In the genomic region with DNA sequence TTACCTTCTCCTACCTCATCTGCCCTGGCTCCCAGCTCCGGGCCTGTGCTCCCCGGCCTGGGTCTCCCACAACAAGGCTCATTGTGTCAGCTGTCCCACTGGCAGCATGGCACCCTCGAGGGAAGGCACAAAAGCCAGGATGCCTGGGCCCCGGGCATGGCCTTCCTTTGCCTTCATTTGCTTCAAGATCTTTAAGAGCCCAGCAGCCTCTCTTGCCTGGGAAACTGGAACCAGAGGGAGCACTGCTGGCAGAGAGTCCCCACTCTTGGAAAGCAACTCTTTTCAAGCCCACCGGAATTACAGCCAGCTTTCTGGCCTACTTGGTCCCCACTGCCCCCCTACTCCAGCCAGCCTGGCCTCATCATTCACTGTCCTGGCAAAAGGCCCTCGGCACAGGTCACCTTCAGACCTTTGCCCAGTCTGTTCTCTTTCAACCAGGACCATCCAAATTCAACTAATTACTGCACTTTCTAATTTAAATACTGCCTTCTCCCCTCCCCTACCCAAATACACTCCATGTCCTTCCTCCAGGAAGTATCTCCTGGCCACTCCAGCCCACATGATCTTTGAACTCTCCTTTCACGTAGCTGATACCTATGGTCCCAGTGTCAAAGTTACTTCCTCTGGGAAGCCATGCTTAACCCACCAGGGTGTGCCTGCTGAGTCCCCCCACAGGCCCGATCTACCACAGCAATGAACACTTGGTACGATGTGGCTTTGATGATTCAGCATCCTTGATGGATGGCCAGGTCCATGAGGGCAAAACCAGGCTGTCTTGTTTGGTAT, we compare ENCODE assay signal across 26 cellular contexts. TPM values are rescaled to one million over a fixed set of nuclear protein-coding genes. Genes with fewer than 3 reads are reported as not detected.
DNase-seq lines count a peak whose midpoint lies in the region; ATAC-seq, FAIRE-seq and TF ChIP-seq lines count a peak whose summit lies in the region.
"Had no signal": no experiment of that assay in that cellular context is flagged by ENCODE, and none has a peak within 500 bp of the region (broad histone marks: within the 10 kb centered on the region; RNA-seq: fewer than 3 reads in every experiment).

No MANE protein-coding gene starts in this region.

- no peaks in the 10 kb centered on the region for H3K27me3 Mint-ChIP-seq in activated CD4-positive, alpha-beta T cell treated with anti-CD3 and anti-CD28 coated beads, Interleukin-2, amount 10 ng/mL, durations not matched to agents 7 days and 5 days
- H3K27me3 Mint-ChIP-seq: activated B cell treated with CpG ODN at 0.5 μM for 24 hours; activated naive CD8-positive, alpha-beta T cell treated with anti-CD3 and anti-CD28 coated beads, Interleukin-2, amount 10 ng/mL, durations not matched to agents 7 days and 5 days; activated T-cell treated with anti-CD3 and anti-CD28 coated beads, Interleukin-2, amount 50 U/mL, for 24 hours had no signal

- no peak overlapping the region for H3K4me3 Mint-ChIP-seq in activated CD4-positive, alpha-beta T cell treated with anti-CD3 and anti-CD28 coated beads, Interleukin-2, amount 10 ng/mL, durations not matched to agents 7 days and 5 days
- H3K4me3 Mint-ChIP-seq: activated B cell treated with CpG ODN at 0.5 μM for 24 hours; activated CD8-positive, alpha-beta T cell treated with anti-CD3 and anti-CD28 coated beads, Interleukin-2, amount 10 ng/mL, durations not matched to agents 7 days and 5 days; activated naive CD8-positive, alpha-beta T cell treated with anti-CD3 and anti-CD28 coated beads, Interleukin-2, amount 10 ng/mL, durations not matched to agents 7 days and 5 days; activated T-cell treated with anti-CD3 and anti-CD28 coated beads, Interleukin-2, amount 50 U/mL, for 24 hours had no signal

- H3K4me2 ChIP-seq in HepG2 (ENCODE audit: low read depth, low read length) = peak overlapping the region; percentile 51
- H3K4me2 ChIP-seq: BLaER1 had no signal

- H3K27ac Mint-ChIP-seq in activated CD4-positive, alpha-beta T cell treated with anti-CD3 and anti-CD28 coated beads, Interleukin-2, amount 10 ng/mL, durations not matched to agents 7 days and 5 days = peak overlapping the region; percentile 52
- H3K27ac Mint-ChIP-seq: activated B cell treated with CpG ODN at 0.5 μM for 24 hours; activated naive CD8-positive, alpha-beta T cell treated with anti-CD3 and anti-CD28 coated beads, Interleukin-2, amount 10 ng/mL, durations not matched to agents 7 days and 5 days had no signal

- 34% methylated on average over 9 of the region's 9 CpGs for WGBS in HepG2 (ENCODE audit: low lambda C conversion rate)
- WGBS in small intestine, 3 donors = 58 to 75% (median 70%) methylated on average over 9 of the region's 9 CpGs

- H2AFZ ChIP-seq in HepG2 (ENCODE audit: low read length) = no peak overlapping the region
- H2AFZ ChIP-seq: parathyroid adenoma had no signal

- CTCF ChIA-PET in activated CD4-positive, alpha-beta T cell treated with anti-CD3 and anti-CD28 coated beads, Interleukin-2, amount 10 ng/mL, durations not matched to agents 7 days and 5 days (lab: Charles Lee) = no interaction called here
- CTCF ChIA-PET in HepG2 (lab: Yijun Ruan, JAX; ENCODE audit: low intra/inter-chr PET ratio, low total read pairs) = no interaction called here

- H3K9me3 ChIP-seq in HepG2 (ENCODE audit: low read length) (no peaks in the 10 kb centered on the region), small intestine (ENCODE audit: control insufficient read depth, low read depth) (no peaks in the 10 kb centered on the region)
- H3K9me3 ChIP-seq: BLaER1, breast epithelium, lower lobe of right lung, SJSA1 had no signal

- H3K4me3 ChIP-seq in HepG2 (replicated peaks in 1 of 3; ENCODE audit: insufficient read depth in 1 of 3, low read depth in 2 of 3, low read length in 3 of 3) (peak overlapping the region in 1 of 3 experiments; percentile 24; a peak in 2 of 6 replicates), small intestine (ENCODE audit: low read depth in 1 of 2, low read length in 2 of 2) (no peak overlapping the region)
- H3K4me3 ChIP-seq: BLaER1, breast epithelium, lower lobe of right lung, SJSA1 had no signal

- no peak for TF ChIP-seq POLR2A in HepG2 (IDR thresholded peaks at IDR 0.05; ENCODE audit: insufficient read depth in 1 of 2, low read depth in 2 of 2, low read length in 2 of 2)

- H3K4me1 Mint-ChIP-seq in activated CD4-positive, alpha-beta T cell treated with anti-CD3 and anti-CD28 coated beads, Interleukin-2, amount 10 ng/mL, durations not matched to agents 7 days and 5 days = no peaks in the 10 kb centered on the region

- intact Hi-C loops in HepG2 (cut with micrococcal nuclease; ENCODE audit: unreplicated experiment) = no loop called here

- no peaks in the 10 kb centered on the region for H4K20me1 ChIP-seq in HepG2 (ENCODE audit: insufficient read depth, low read length)
- H4K20me1 ChIP-seq: BLaER1 had no signal

- no peaks in the 10 kb centered on the region for H3K36me3 Mint-ChIP-seq in activated CD4-positive, alpha-beta T cell treated with anti-CD3 and anti-CD28 coated beads, Interleukin-2, amount 10 ng/mL, durations not matched to agents 7 days and 5 days (ENCODE audit: low read depth)
- H3K36me3 Mint-ChIP-seq: activated naive CD8-positive, alpha-beta T cell treated with anti-CD3 and anti-CD28 coated beads, Interleukin-2, amount 10 ng/mL, durations not matched to agents 7 days and 5 days had no signal

- H3K9me3 Mint-ChIP-seq in activated CD4-positive, alpha-beta T cell treated with anti-CD3 and anti-CD28 coated beads, Interleukin-2, amount 10 ng/mL, durations not matched to agents 7 days and 5 days = no peaks in the 10 kb centered on the region
- H3K9me3 Mint-ChIP-seq: activated B cell treated with CpG ODN at 0.5 μM for 24 hours; activated naive CD8-positive, alpha-beta T cell treated with anti-CD3 and anti-CD28 coated beads, Interleukin-2, amount 10 ng/mL, durations not matched to agents 7 days and 5 days; activated T-cell treated with anti-CD3 and anti-CD28 coated beads, Interleukin-2, amount 50 U/mL, for 24 hours had no signal

- H3K27ac ChIP-seq in HepG2 (ENCODE audit: extremely low read length, insufficient read depth, low read length) (peak overlapping the region; percentile 66), small intestine (ENCODE audit: low read depth in 1 of 2, low read length in 1 of 2) (peak overlapping the region; percentile 17 to 44)
- H3K27ac ChIP-seq: 22Rv1, BLaER1, breast epithelium, lower lobe of right lung, parathyroid adenoma, SJSA1 had no signal

- peak; percentile 66 for ATAC-seq in HepG2
- no peak for ATAC-seq in omental fat pad (ENCODE audit: low FRiP score)
- ATAC-seq: activated CD8-positive, alpha-beta T cell treated with anti-CD3 and anti-CD28 coated beads, Interleukin-2, amount 10 ng/mL, durations not matched to agents 7 days and 5 days; esophagus mucosa; lower lobe of right lung; PC-3 had no signal

- H3K36me3 ChIP-seq in HepG2 (replicated peaks in 1 of 2; ENCODE audit: control insufficient read depth in 1 of 2, insufficient read depth in 2 of 2, low read length in 2 of 2) = no peaks in the 10 kb centered on the region
- H3K36me3 ChIP-seq in small intestine (ENCODE audit: control insufficient read depth in 2 of 2, insufficient read depth in 2 of 2, low read length in 2 of 2) = no peaks in the 10 kb centered on the region
- H3K36me3 ChIP-seq: breast epithelium, SJSA1 had no signal

- POLR2A ChIA-PET in activated CD4-positive, alpha-beta T cell treated with anti-CD3 and anti-CD28 coated beads, Interleukin-2, amount 10 ng/mL, durations not matched to agents 7 days and 5 days (lab: Charles Lee) = no interaction called here
- POLR2A ChIA-PET in HepG2 (lab: Yijun Ruan, JAX) = interaction anchor here (0.9 to 1.8 kb wide), 7 partner anchors 8 to 127 kb away, joined by 3 to 7 read pairs (median 3); a partner anchor contains a TSS

- peaks cover 49% of the 10 kb centered on the region for H3K4me1 ChIP-seq in HepG2 (ENCODE audit: insufficient read depth, low read length)
- H3K4me1 ChIP-seq in small intestine (ENCODE audit: control insufficient read depth in 2 of 2, insufficient read depth in 1 of 2, low read depth in 1 of 2, low read length in 1 of 2) = peaks cover 2 to 6% of the 10 kb centered on the region in 2 donors
- H3K4me1 ChIP-seq: BLaER1, breast epithelium, lower lobe of right lung, parathyroid adenoma, SJSA1 had no signal

- no peaks in the 10 kb centered on the region for H3K79me2 ChIP-seq in HepG2 (ENCODE audit: insufficient read depth, low read length)

- in situ Hi-C loops in HepG2 (cut with HindIII; ENCODE audit: extremely low pct_ligation_motif_present, low pct_unique_long_range_greater_than_20kb) = no loop called here

- no peak for TF ChIP-seq RAD21 in HepG2 (CRISPR knock-in tag; IDR thresholded peaks at IDR 0.05)

- FAIRE-seq in HepG2 (lab: Jason Lieb, UNC) = peak; percentile 89
- no peak for FAIRE-seq in small intestine (lab: Jason Lieb, UNC)
- FAIRE-seq: GM12892 had no signal

- no TSS peak for BruUV-seq in HepG2 (replicated peaks; lab: Mats Ljungman, UMichigan)

- no peak for DNase-seq in activated CD4-positive, alpha-beta T cell treated with anti-CD3 and anti-CD28 coated beads, Interleukin-2, amount 10 ng/mL, durations not matched to agents 7 days and 5 days
- no peak for DNase-seq in activated CD4-positive, alpha-beta T cell treated with anti-CD3 and anti-CD28 coated beads, Interleukin-2, amount 50 U/mL, for 4 hours
- DNase-seq in astrocyte of the hippocampus (ENCODE audit: low read depth, low spot score) = peak; percentile 24
- DNase-seq in HepG2 (ENCODE audit: low spot score) = peak; percentile 75
- DNase-seq in small intestine = peak; percentile 78
- no peak for DNase-seq in MV-4-11 (lab: John Stamatoyannopoulos, UW)
- no peak for DNase-seq in stimulated activated CD4-positive, alpha-beta T cell treated with anti-CD3 and anti-CD28 coated beads, Interleukin-4, amount 100 ng/mL, for 4 hours
- DNase-seq in omental fat pad (ENCODE audit: low spot score) = no peak
- DNase-seq: activated B cell treated with CpG ODN at 0.5 μM for 24 hours; activated CD8-positive, alpha-beta T cell treated with anti-CD3 and anti-CD28 coated beads, Interleukin-2, amount 10 ng/mL, durations not matched to agents 7 days and 5 days; activated naive CD8-positive, alpha-beta T cell treated with anti-CD3 and anti-CD28 coated beads, Interleukin-2, amount 10 ng/mL, durations not matched to agents 7 days and 5 days; activated T-cell treated with anti-CD3 and anti-CD28 coated beads, Interleukin-2, amount 50 U/mL, for 24 hours; H7; lower lobe of right lung; NCI-H1436 treated with DMSO at 0.1 percent for 48 hours; NCI-H2171 treated with DMSO at 0.1 percent for 48 hours; NCI-H748 treated with DMSO at 0.1 percent for 48 hours; PC-3; stimulated activated CD4-positive, alpha-beta T cell treated with anti-CD3 and anti-CD28 coated beads, Interleukin-2, amount 100 ng/mL, for 48 hours had no signal

- no peaks in the 10 kb centered on the region for H3K27me3 ChIP-seq in HepG2 (ENCODE audit: control insufficient read depth in 1 of 2, insufficient read depth in 2 of 2, low read length in 2 of 2)
- no peaks in the 10 kb centered on the region for H3K27me3 ChIP-seq in small intestine (ENCODE audit: control insufficient read depth in 2 of 2, insufficient read depth in 2 of 2, low read length in 2 of 2)
- H3K27me3 ChIP-seq: BLaER1, breast epithelium, SJSA1 had no signal

- H3K9ac ChIP-seq in HepG2 (ENCODE audit: insufficient read depth, low read depth, low read length) = peak overlapping the region; percentile 39
- H3K9ac ChIP-seq: BLaER1, parathyroid adenoma had no signal

- TF ChIP-seq EP300 in HepG2 (IDR thresholded peaks at IDR 0.05; ENCODE audit: low read depth in 2 of 2, low read length in 2 of 2) (no peak), HepG2 (CRISPR knock-in tag; IDR thresholded peaks at IDR 0.05; ENCODE audit: borderline replicate concordance) (no peak)

- no peak for TF ChIP-seq CTCF in HepG2 (CRISPR knock-in tag; IDR thresholded peaks at IDR 0.05)
- no peak for TF ChIP-seq CTCF in omental fat pad (IDR thresholded peaks at IDR 0.05)

RNA-seq across cellular contexts. Expression of a gene that starts 8.9 kb away (rescaled TPM):
- total RNA-seq in activated CD4-positive, alpha-beta T cell treated with anti-CD3 and anti-CD28 coated beads, Interleukin-2, amount 10 ng/mL, durations not matched to agents 7 days and 5 days = 10 to 100 TPM; 21.3 TPM
- 7.7 and 9.1 TPM in 2 replicates for total RNA-seq in HepG2 (2016; rRNA removed; fragmentation: Illumina TruSeq; extraction: Trizol)
- 3.8 TPM in 2 replicates for total RNA-seq in HepG2 (2016; cell fraction: cytosol; rRNA removed; fragmentation: Illumina TruSeq; extraction: Trizol; ENCODE audit: low read depth)
- total RNA-seq in HepG2 (2016; cell fraction: insoluble cytoplasmic fraction; rRNA removed; fragmentation: Illumina TruSeq; extraction: Trizol) = 7.2 and 8.2 TPM in 2 replicates
- total RNA-seq in HepG2 (2016; cell fraction: membrane; rRNA removed; fragmentation: Illumina TruSeq; extraction: Trizol) = 8.5 and 8.7 TPM in 2 replicates
- 5.5 and 5.8 TPM in 2 replicates for total RNA-seq in HepG2 (2016; cell fraction: nucleus; rRNA removed; fragmentation: Illumina TruSeq; extraction: Trizol)
- polyA plus RNA-seq in HepG2 (2011; rRNA removed) = 40.0 and 43.9 TPM in 2 replicates
- 20.7 and 30.4 TPM in 2 replicates for polyA plus RNA-seq in HepG2 (2011; cell fraction: cytosol; rRNA removed)
- polyA plus RNA-seq in HepG2 (2011; cell fraction: nucleus; rRNA removed) = 40.7 and 47.4 TPM in 2 replicates
- polyA plus RNA-seq in HepG2 (2012) = 12.9 and 16.4 TPM in 2 replicates
- 2.2 and 3.0 TPM in 2 replicates for polyA plus RNA-seq in HepG2 (2016; cell fraction: cytosol; fragmentation: Illumina TruSeq; extraction: Trizol; ENCODE audit: low read depth)
- polyA plus RNA-seq in HepG2 (2016; cell fraction: insoluble cytoplasmic fraction; fragmentation: Illumina TruSeq; extraction: Trizol; ENCODE audit: low read depth) = 7.0 and 8.8 TPM in 2 replicates
- polyA plus RNA-seq in HepG2 (2016; cell fraction: membrane; fragmentation: Illumina TruSeq; extraction: Trizol; ENCODE audit: low read depth) = 5.5 and 6.2 TPM in 2 replicates
- polyA plus RNA-seq in HepG2 (2016; cell fraction: nucleus; fragmentation: Illumina TruSeq; extraction: Trizol; ENCODE audit: insufficient read depth, low read depth) = 7.5 and 8.6 TPM in 2 replicates
- 73.9 and 109 TPM in 2 replicates for polyA minus RNA-seq in HepG2 (2011; rRNA and poly(A)+ RNA removed; ENCODE audit: low replicate concordance)
- 18.8 and 24.2 TPM in 2 replicates for polyA minus RNA-seq in HepG2 (2011; cell fraction: cytosol; rRNA and poly(A)+ RNA removed)
- polyA minus RNA-seq in HepG2 (2011; cell fraction: nucleus; rRNA and poly(A)+ RNA removed) = 12.8 and 14.9 TPM in 2 replicates
- 10 to 100 TPM; 24.6 to 77.2 (median 55.9) TPM for polyA plus RNA-seq in small intestine
- total RNA-seq in omental fat pad = 10 to 100 TPM; 20.9 to 43.1 (median 30.7) TPM

RNA-seq across cellular contexts. Expression of a gene that starts 24.2 kb away (rescaled TPM):
- 10 to 100 TPM; 18.4 to 21.1 TPM for total RNA-seq in activated CD4-positive, alpha-beta T cell treated with anti-CD3 and anti-CD28 coated beads, Interleukin-2, amount 10 ng/mL, durations not matched to agents 7 days and 5 days
- total RNA-seq in HepG2 (2016; rRNA removed; fragmentation: Illumina TruSeq; extraction: Trizol) = 17.9 and 18.4 TPM in 2 replicates
- total RNA-seq in HepG2 (2016; cell fraction: cytosol; rRNA removed; fragmentation: Illumina TruSeq; extraction: Trizol; ENCODE audit: low read depth) = 4.5 and 4.6 TPM in 2 replicates
- 14.1 and 19.9 TPM in 2 replicates for total RNA-seq in HepG2 (2016; cell fraction: insoluble cytoplasmic fraction; rRNA removed; fragmentation: Illumina TruSeq; extraction: Trizol)
- 16.9 and 17.6 TPM in 2 replicates for total RNA-seq in HepG2 (2016; cell fraction: membrane; rRNA removed; fragmentation: Illumina TruSeq; extraction: Trizol)
- total RNA-seq in HepG2 (2016; cell fraction: nucleus; rRNA removed; fragmentation: Illumina TruSeq; extraction: Trizol) = 10.2 and 11.5 TPM in 2 replicates
- polyA plus RNA-seq in HepG2 (2011; rRNA removed) = 18.6 and 19.7 TPM in 2 replicates
- 10.4 and 11.9 TPM in 2 replicates for polyA plus RNA-seq in HepG2 (2011; cell fraction: cytosol; rRNA removed)
- 17.0 and 19.7 TPM in 2 replicates for polyA plus RNA-seq in HepG2 (2011; cell fraction: nucleus; rRNA removed)
- polyA plus RNA-seq in HepG2 (2012) = 12.5 and 15.0 TPM in 2 replicates
- 4.3 and 4.4 TPM in 2 replicates for polyA plus RNA-seq in HepG2 (2016; cell fraction: cytosol; fragmentation: Illumina TruSeq; extraction: Trizol; ENCODE audit: low read depth)
- polyA plus RNA-seq in HepG2 (2016; cell fraction: insoluble cytoplasmic fraction; fragmentation: Illumina TruSeq; extraction: Trizol; ENCODE audit: low read depth) = 18.1 and 21.0 TPM in 2 replicates
- polyA plus RNA-seq in HepG2 (2016; cell fraction: membrane; fragmentation: Illumina TruSeq; extraction: Trizol; ENCODE audit: low read depth) = 14.5 and 15.5 TPM in 2 replicates
- polyA plus RNA-seq in HepG2 (2016; cell fraction: nucleus; fragmentation: Illumina TruSeq; extraction: Trizol; ENCODE audit: insufficient read depth, low read depth) = 20.4 and 21.2 TPM in 2 replicates
- 24.8 and 50.6 TPM in 2 replicates for polyA minus RNA-seq in HepG2 (2011; rRNA and poly(A)+ RNA removed; ENCODE audit: low replicate concordance)
- 4.6 and 8.1 TPM in 2 replicates for polyA minus RNA-seq in HepG2 (2011; cell fraction: cytosol; rRNA and poly(A)+ RNA removed)
- 7.9 and 9.4 TPM in 2 replicates for polyA minus RNA-seq in HepG2 (2011; cell fraction: nucleus; rRNA and poly(A)+ RNA removed)
- 10 to 100 TPM; 16.2 to 30.2 (median 17.8) TPM for polyA plus RNA-seq in small intestine
- total RNA-seq in omental fat pad = 10 to 100 TPM; 12.1 to 21.4 (median 14.9) TPM

RNA-seq across cellular contexts. Expression of a gene that starts 38.9 kb away (rescaled TPM):
- 10 to 100 TPM; 86.3 to 91.5 TPM for total RNA-seq in activated CD4-positive, alpha-beta T cell treated with anti-CD3 and anti-CD28 coated beads, Interleukin-2, amount 10 ng/mL, durations not matched to agents 7 days and 5 days
- total RNA-seq in HepG2 (2016; rRNA removed; fragmentation: Illumina TruSeq; extraction: Trizol) (18.3 and 28.0 TPM in 2 replicates), omental fat pad (10 to 100 TPM; 23.6 to 40.6 (median 30.8) TPM)
- 51.5 and 53.9 TPM in 2 replicates for total RNA-seq in HepG2 (2016; cell fraction: cytosol; rRNA removed; fragmentation: Illumina TruSeq; extraction: Trizol; ENCODE audit: low read depth)
- 16.7 and 27.4 TPM in 2 replicates for total RNA-seq in HepG2 (2016; cell fraction: insoluble cytoplasmic fraction; rRNA removed; fragmentation: Illumina TruSeq; extraction: Trizol)
- 51.9 and 59.6 TPM in 2 replicates for total RNA-seq in HepG2 (2016; cell fraction: membrane; rRNA removed; fragmentation: Illumina TruSeq; extraction: Trizol)
- total RNA-seq in HepG2 (2016; cell fraction: nucleus; rRNA removed; fragmentation: Illumina TruSeq; extraction: Trizol) = 16.4 and 20.2 TPM in 2 replicates
- polyA plus RNA-seq in HepG2 (2011; rRNA removed) (25.4 and 29.8 TPM in 2 replicates), small intestine (10 to 100 TPM; 56.5 to 99.3 (median 80.7) TPM)
- 15.9 and 40.6 TPM in 2 replicates for polyA plus RNA-seq in HepG2 (2011; cell fraction: cytosol; rRNA removed)
- 29.4 and 31.6 TPM in 2 replicates for polyA plus RNA-seq in HepG2 (2011; cell fraction: nucleus; rRNA removed)
- 11.6 and 12.2 TPM in 2 replicates for polyA plus RNA-seq in HepG2 (2012)
- 84.8 and 87.3 TPM in 2 replicates for polyA plus RNA-seq in HepG2 (2016; cell fraction: cytosol; fragmentation: Illumina TruSeq; extraction: Trizol; ENCODE audit: low read depth)
- polyA plus RNA-seq in HepG2 (2016; cell fraction: insoluble cytoplasmic fraction; fragmentation: Illumina TruSeq; extraction: Trizol; ENCODE audit: low read depth) = 22.5 and 29.9 TPM in 2 replicates
- 72.3 and 73.2 TPM in 2 replicates for polyA plus RNA-seq in HepG2 (2016; cell fraction: membrane; fragmentation: Illumina TruSeq; extraction: Trizol; ENCODE audit: low read depth)
- 36.7 and 39.0 TPM in 2 replicates for polyA plus RNA-seq in HepG2 (2016; cell fraction: nucleus; fragmentation: Illumina TruSeq; extraction: Trizol; ENCODE audit: insufficient read depth, low read depth)
- polyA minus RNA-seq in HepG2 (2011; rRNA and poly(A)+ RNA removed; ENCODE audit: low replicate concordance) = 29.6 and 45.3 TPM in 2 replicates
- polyA minus RNA-seq in HepG2 (2011; cell fraction: cytosol; rRNA and poly(A)+ RNA removed) = 11.2 and 11.3 TPM in 2 replicates
- polyA minus RNA-seq in HepG2 (2011; cell fraction: nucleus; rRNA and poly(A)+ RNA removed) = 6.6 and 8.6 TPM in 2 replicates

RNA-seq across cellular contexts. Expression of a gene that starts 55.4 kb away (rescaled TPM):
- total RNA-seq in activated CD4-positive, alpha-beta T cell treated with anti-CD3 and anti-CD28 coated beads, Interleukin-2, amount 10 ng/mL, durations not matched to agents 7 days and 5 days = 10 to 100 TPM; 10.2 to 11.3 TPM
- total RNA-seq in HepG2 (2016; rRNA removed; fragmentation: Illumina TruSeq; extraction: Trizol) (26.3 and 28.7 TPM in 2 replicates), omental fat pad (10 to 100 TPM; 14.1 to 29.9 (median 20.3) TPM)
- 6.7 and 7.2 TPM in 2 replicates for total RNA-seq in HepG2 (2016; cell fraction: cytosol; rRNA removed; fragmentation: Illumina TruSeq; extraction: Trizol; ENCODE audit: low read depth)
- 27.5 and 28.8 TPM in 2 replicates for total RNA-seq in HepG2 (2016; cell fraction: insoluble cytoplasmic fraction; rRNA removed; fragmentation: Illumina TruSeq; extraction: Trizol)
- total RNA-seq in HepG2 (2016; cell fraction: membrane; rRNA removed; fragmentation: Illumina TruSeq; extraction: Trizol) = 10.8 and 11.3 TPM in 2 replicates
- 7.2 and 8.7 TPM in 2 replicates for total RNA-seq in HepG2 (2016; cell fraction: nucleus; rRNA removed; fragmentation: Illumina TruSeq; extraction: Trizol)
- polyA plus RNA-seq in HepG2 (2011; rRNA removed) (28.8 and 31.5 TPM in 2 replicates), small intestine (10 to 100 TPM; 34.8 to 79.6 (median 79.4) TPM)
- polyA plus RNA-seq in HepG2 (2011; cell fraction: cytosol; rRNA removed) = 27.0 and 54.5 TPM in 2 replicates
- polyA plus RNA-seq in HepG2 (2011; cell fraction: nucleus; rRNA removed) = 24.4 and 27.0 TPM in 2 replicates
- polyA plus RNA-seq in HepG2 (2012) = 8.6 and 10.1 TPM in 2 replicates
- 6.3 and 7.3 TPM in 2 replicates for polyA plus RNA-seq in HepG2 (2016; cell fraction: cytosol; fragmentation: Illumina TruSeq; extraction: Trizol; ENCODE audit: low read depth)
- polyA plus RNA-seq in HepG2 (2016; cell fraction: insoluble cytoplasmic fraction; fragmentation: Illumina TruSeq; extraction: Trizol; ENCODE audit: low read depth) = 25.1 and 28.1 TPM in 2 replicates
- polyA plus RNA-seq in HepG2 (2016; cell fraction: membrane; fragmentation: Illumina TruSeq; extraction: Trizol; ENCODE audit: low read depth) = 8.7 and 9.3 TPM in 2 replicates
- 15.7 and 17.2 TPM in 2 replicates for polyA plus RNA-seq in HepG2 (2016; cell fraction: nucleus; fragmentation: Illumina TruSeq; extraction: Trizol; ENCODE audit: insufficient read depth, low read depth)
- 33.6 and 37.4 TPM in 2 replicates for polyA minus RNA-seq in HepG2 (2011; rRNA and poly(A)+ RNA removed; ENCODE audit: low replicate concordance)
- 12.2 and 15.3 TPM in 2 replicates for polyA minus RNA-seq in HepG2 (2011; cell fraction: cytosol; rRNA and poly(A)+ RNA removed)
- 4.6 and 5.7 TPM in 2 replicates for polyA minus RNA-seq in HepG2 (2011; cell fraction: nucleus; rRNA and poly(A)+ RNA removed)

Comparison
In these comparisons a context has a peak if more than half of its experiments do, and no peak if none do; other contexts are left out.
1. DNase-seq: peak in astrocyte of the hippocampus (single experiment), HepG2 (single experiment) and small intestine (single experiment); none in activated CD4-positive, alpha-beta T cell treated with anti-CD3 and anti-CD28 coated beads, Interleukin-2, amount 10 ng/mL, durations not matched to agents 7 days and 5 days (single experiment), activated CD4-positive, alpha-beta T cell treated with anti-CD3 and anti-CD28 coated beads, Interleukin-2, amount 50 U/mL, for 4 hours (0 of 2), MV-4-11 (single experiment), stimulated activated CD4-positive, alpha-beta T cell treated with anti-CD3 and anti-CD28 coated beads, Interleukin-4, amount 100 ng/mL, for 4 hours (0 of 2) and omental fat pad (single experiment).